Comparison of ENCODE assay signal across 8 cellular contexts in genomic region chr19:7098701-7099596, GRCh38. TPM values are rescaled to one million over a fixed set of nuclear protein-coding genes. Genes with fewer than 3 reads are reported as not detected.
DNase-seq lines count a peak whose midpoint lies in the region; ATAC-seq and TF ChIP-seq lines count a peak whose summit lies in the region.

No MANE protein-coding gene starts in this region.

- H3K4me1 ChIP-seq in right atrium auricular region (no peaks in the 10 kb centered on the region), psoas muscle (peaks cover 5% of the 10 kb centered on the region), urinary bladder (ENCODE audit: insufficient read depth) (no peaks in the 10 kb centered on the region)

- H3K27ac ChIP-seq in right atrium auricular region (peak overlapping the region; percentile 91 to 94), psoas muscle (peak overlapping the region; percentile 97), urinary bladder (ENCODE audit: low read depth) (peak overlapping the region; percentile 95)

- H3K4me3 ChIP-seq in right atrium auricular region (peak overlapping the region; percentile 53 to 65), psoas muscle (peak overlapping the region; percentile 89), urinary bladder (ENCODE audit: low read depth, low read length) (peak overlapping the region; percentile 45)

- peak in 1 of 2 donors; percentile 6 for TF ChIP-seq CTCF in right atrium auricular region (IDR thresholded peaks at IDR 0.05)
- TF ChIP-seq CTCF in psoas muscle (IDR thresholded peaks at IDR 0.05), result no peak

- peaks cover 4 to 14% of the 10 kb centered on the region in 2 donors for H3K9me3 ChIP-seq in right atrium auricular region
- peaks cover 7% of the 10 kb centered on the region for H3K9me3 ChIP-seq in psoas muscle

- intact Hi-C loops in psoas muscle (cut with DNase I), result no loop called here

- H3K36me3 ChIP-seq in right atrium auricular region (no peaks in the 10 kb centered on the region), psoas muscle (ENCODE audit: insufficient read depth in 1 of 2, low read depth in 1 of 2) (no peaks in the 10 kb centered on the region), urinary bladder (ENCODE audit: insufficient read depth) (no peaks in the 10 kb centered on the region)

- DNase-seq in NCI-H1694 treated with DMSO at 0.1 percent for 48 hours (lab: John Stamatoyannopoulos, UW) (peak; percentile 72), T-helper 2 cell (peak; percentile 62 to 93 (median 79)), anterior cingulate cortex (lab: John Stamatoyannopoulos, UW) (peak; percentile 70 to 100 (median 90)), right atrium auricular region (ENCODE audit: low spot score) (peak; percentile 89), psoas muscle (peak; percentile 93 to 97)

- WGBS in psoas muscle, 3 donors, result 0 to 1% (median 1%) methylated on average over 77 to 78 of the region's 78 CpGs
- under 1% methylated on average over 78 of the region's 78 CpGs for WGBS in urinary bladder

- ATAC-seq in GM18499 (IDR thresholded peaks at IDR 0.05; ENCODE audit: insufficient read depth, unreplicated experiment) (peak; percentile 59), HG02885 (IDR thresholded peaks at IDR 0.05; ENCODE audit: poor library complexity, unreplicated experiment) (peak; percentile 85), psoas muscle (peak; percentile 95 to 98 (median 96))

- no peaks in the 10 kb centered on the region for H3K27me3 ChIP-seq in right atrium auricular region
- no peaks in the 10 kb centered on the region for H3K27me3 ChIP-seq in psoas muscle (ENCODE audit: insufficient read depth in 3 of 3, low read length in 2 of 3)

RNA-seq across cellular contexts. Expression of gene ZNF557, which starts 29.4 kb away (rescaled TPM):
- total RNA-seq in right atrium auricular region (1 to 10 TPM; 3.1 to 5.1 TPM), psoas muscle (1 to 10 TPM; 3.1 to 5.7 (median 3.6) TPM), urinary bladder (20.8 TPM)
- polyA plus RNA-seq in psoas muscle (1 to 10 TPM in 2 of 3 donors, under 1 TPM in 1; 0.82 to 3.2 (median 1.3) TPM), urinary bladder (2.4 TPM)

RNA-seq across cellular contexts. Expression of gene MBD3L3, which starts 40.5 kb away (rescaled TPM):
- total RNA-seq in right atrium auricular region (not detected), psoas muscle (not detected), urinary bladder (not detected)
- polyA plus RNA-seq in psoas muscle (not detected), urinary bladder (not detected)

RNA-seq across cellular contexts. Expression of gene MBD3L2, which starts 49.8 kb away (rescaled TPM):
- total RNA-seq in right atrium auricular region (not detected), psoas muscle (not detected), urinary bladder (not detected)
- polyA plus RNA-seq in psoas muscle (not detected), urinary bladder (not detected)

RNA-seq across cellular contexts. Expression of gene MBD3L4, which starts 59.0 kb away (rescaled TPM):
- total RNA-seq in right atrium auricular region (not detected), psoas muscle (not detected), urinary bladder (not detected)
- polyA plus RNA-seq in psoas muscle (not detected), urinary bladder (not detected)

Comparison
In these comparisons a context has a peak if more than half of its experiments do, and no peak if none do; other contexts are left out.
1. Peak in every context shown above with its lines: DNase-seq, ATAC-seq, H3K4me3 ChIP-seq and H3K27ac ChIP-seq.